In the genomic region with DNA sequence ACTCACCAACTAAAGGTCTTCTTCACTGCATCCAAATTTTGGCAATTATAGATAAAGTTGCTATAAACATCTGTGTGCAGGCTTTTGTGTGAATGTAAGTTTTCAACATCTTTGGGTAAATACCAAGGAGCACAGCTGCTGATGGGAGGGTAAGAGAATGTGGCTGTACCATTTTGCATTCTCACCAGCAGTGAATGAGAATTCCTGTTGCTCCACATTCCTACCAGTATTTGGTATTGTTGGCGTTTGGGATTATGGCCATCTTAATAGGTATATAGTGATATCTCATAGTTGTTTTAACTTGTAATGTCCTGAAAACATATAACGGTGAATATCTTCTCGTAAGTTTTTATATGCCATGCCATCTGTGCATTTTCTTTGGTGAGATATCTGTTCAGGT, we compare ENCODE assay signal across 21 cellular contexts.
DNase-seq lines count a peak whose midpoint lies in the region; ATAC-seq and TF ChIP-seq lines count a peak whose summit lies in the region.
"Had no signal": no experiment of that assay in that cellular context is flagged by ENCODE, and none has a peak within 500 bp of the region (broad histone marks: within the 10 kb centered on the region; RNA-seq: fewer than 3 reads in every experiment).

No MANE protein-coding gene starts in this region.

- H3K4me1 ChIP-seq in GM23338 (ENCODE audit: insufficient read depth) (no peaks in the 10 kb centered on the region), trophoblast cell (ENCODE audit: control insufficient read depth in 1 of 2, insufficient read depth in 2 of 2, low read length in 2 of 2) (peaks cover 3% of the 10 kb centered on the region in 2 experiments)
- H3K4me1 ChIP-seq: BE2C had no signal

- no peak overlapping the region for H3K4ac ChIP-seq in trophoblast cell (ENCODE audit: low read depth, low read length)

- H3K36me3 ChIP-seq in GM23338 (ENCODE audit: insufficient read depth) (no peaks in the 10 kb centered on the region), trophoblast cell (ENCODE audit: control insufficient read depth in 1 of 2, insufficient read depth in 2 of 2, low read length in 2 of 2) (peaks cover 0 to 4% of the 10 kb centered on the region in 2 experiments)
- H3K36me3 ChIP-seq: BE2C had no signal

- DNase-seq in GM23338 (ENCODE audit: low spot score) (peak; percentile 11), T-helper 17 cell (no peak), epithelial cell of esophagus (ENCODE audit: low read depth) (peak; percentile 11), trophoblast cell (peak; percentile 48 to 91), H4 (ENCODE audit: low spot score) (no peak), AML-193 (lab: John Stamatoyannopoulos, UW) (no peak)
- no peak for DNase-seq in activated CD4-positive, alpha-beta memory T cell treated with anti-CD3 and anti-CD28 coated beads, Interleukin-2, amount 10 ng/mL, durations not matched to agents 7 days and 5 days
- DNase-seq: BE2C; CD4-positive, alpha-beta T cell; CD8-positive, alpha-beta memory T cell; DMS 273 treated with DMSO at 0.1 percent for 48 hours; DMS79; EL; GF-D8; GM23248; H7; HCEC 1CT had no signal

- H3K4me2 ChIP-seq in GM23338 (no peak overlapping the region), trophoblast cell (ENCODE audit: low read length) (no peak overlapping the region)
- H3K4me2 ChIP-seq: BLaER1 treated with 17β-estradiol and CSF1 and Interleukin-3, amounts not matched to agents 10 nM and 100 nM had no signal

- no peak overlapping the region for H2AFZ ChIP-seq in GM23338
- H2AFZ ChIP-seq in trophoblast cell (ENCODE audit: insufficient read depth, low read length, poor library complexity): no peak overlapping the region
- H2AFZ ChIP-seq: GM23248 had no signal

- no peaks in the 10 kb centered on the region for H3K9me3 Mint-ChIP-seq in GM23338
- H3K9me3 Mint-ChIP-seq in activated CD4-positive, alpha-beta memory T cell treated with anti-CD3 and anti-CD28 coated beads, Interleukin-2, amount 10 ng/mL, durations not matched to agents 7 days and 5 days: no peaks in the 10 kb centered on the region
- H3K9me3 Mint-ChIP-seq: CD4-positive, alpha-beta T cell; CD8-positive, alpha-beta memory T cell had no signal

- POLR2A ChIA-PET in activated CD4-positive, alpha-beta memory T cell treated with anti-CD3 and anti-CD28 coated beads, Interleukin-2, amount 10 ng/mL, durations not matched to agents 7 days and 5 days (lab: Charles Lee): no interaction called here

- no peak overlapping the region for H4K91ac ChIP-seq in trophoblast cell (ENCODE audit: low read depth, low read length)

- H2BK120ac ChIP-seq in trophoblast cell (ENCODE audit: insufficient read depth, low read length, poor library complexity): no peak overlapping the region

- H3K9me3 ChIP-seq in T-helper 17 cell (ENCODE audit: control insufficient read depth, low read length, poor library complexity, severe bottlenecking) (no peaks in the 10 kb centered on the region), trophoblast cell (ENCODE audit: insufficient read depth, low read depth, low read length) (no peaks in the 10 kb centered on the region)
- H3K9me3 ChIP-seq: BE2C; BLaER1 treated with 17β-estradiol and CSF1 and Interleukin-3, amounts not matched to agents 10 nM and 100 nM had no signal

- no peaks in the 10 kb centered on the region; the same call in 1 of the 2 replicates for H4K20me1 ChIP-seq in GM23338 (replicated peaks; ENCODE audit: insufficient read depth)

- TF ChIP-seq CTCF in GM23338 (conservative IDR thresholded peaks at IDR 0.05; ENCODE audit: low read depth in 2 of 2): no peak
- TF ChIP-seq CTCF in epithelial cell of esophagus (IDR thresholded peaks at IDR 0.05; ENCODE audit: insufficient read depth, low read depth, low read length, missing control alignments): no peak

- no peaks in the 10 kb centered on the region for H3K27me3 ChIP-seq in GM23338 (ENCODE audit: insufficient read depth)
- H3K27me3 ChIP-seq in trophoblast cell (ENCODE audit: insufficient read depth, low read length): no peaks in the 10 kb centered on the region
- H3K27me3 ChIP-seq: BE2C; BLaER1 treated with 17β-estradiol and CSF1 and Interleukin-3, amounts not matched to agents 10 nM and 100 nM had no signal

- no peaks in the 10 kb centered on the region for H3K9me2 ChIP-seq in GM23338 (ENCODE audit: insufficient read depth)

- H3K4me1 Mint-ChIP-seq in GM23338: no peaks in the 10 kb centered on the region; the same call in 2 of the 3 replicates
- peaks cover 19% of the 10 kb centered on the region for H3K4me1 Mint-ChIP-seq in T-helper 17 cell
- H3K4me1 Mint-ChIP-seq in activated CD4-positive, alpha-beta memory T cell treated with anti-CD3 and anti-CD28 coated beads, Interleukin-2, amount 10 ng/mL, durations not matched to agents 7 days and 5 days: peaks cover 2% of the 10 kb centered on the region
- H3K4me1 Mint-ChIP-seq: CD14-positive monocyte had no signal

- no peak overlapping the region for H3K4me3 ChIP-seq in GM23338
- H3K4me3 ChIP-seq in epithelial cell of esophagus (ENCODE audit: low read length): no peak overlapping the region
- H3K4me3 ChIP-seq in trophoblast cell (ENCODE audit: low read depth, low read length): no peak overlapping the region
- H3K4me3 ChIP-seq: BLaER1 treated with 17β-estradiol and CSF1 and Interleukin-3, amounts not matched to agents 10 nM and 100 nM; GM23248 had no signal

- H3K18ac ChIP-seq in trophoblast cell (ENCODE audit: low read length): no peak overlapping the region

- no peaks in the 10 kb centered on the region for H3K79me1 ChIP-seq in trophoblast cell (ENCODE audit: low read length)

- no peak overlapping the region for H3K14ac ChIP-seq in trophoblast cell (ENCODE audit: low read length)

- no peak overlapping the region for H3K23ac ChIP-seq in trophoblast cell (ENCODE audit: low read length)

- no peak overlapping the region for H3K4me3 Mint-ChIP-seq in GM23338
- no peak overlapping the region for H3K4me3 Mint-ChIP-seq in T-helper 17 cell
- H3K4me3 Mint-ChIP-seq in activated CD4-positive, alpha-beta memory T cell treated with anti-CD3 and anti-CD28 coated beads, Interleukin-2, amount 10 ng/mL, durations not matched to agents 7 days and 5 days: no peak overlapping the region
- H3K4me3 Mint-ChIP-seq: CD14-positive monocyte; CD4-positive, alpha-beta T cell; CD8-positive, alpha-beta memory T cell had no signal

- no peak overlapping the region for H4K8ac ChIP-seq in trophoblast cell (ENCODE audit: low read depth, low read length)

- no peak overlapping the region for H4K12ac ChIP-seq in trophoblast cell (ENCODE audit: low read depth, low read length)

- no peak overlapping the region for H2AK5ac ChIP-seq in trophoblast cell (ENCODE audit: low read length)

- H2BK5ac ChIP-seq in trophoblast cell (ENCODE audit: low read depth, low read length, poor library complexity): no peak overlapping the region

- ATAC-seq in GM23338 (no peak), T-helper 17 cell (no peak), GM18870 (IDR thresholded peaks at IDR 0.05; ENCODE audit: unreplicated experiment) (no peak)

- CTCF ChIA-PET in activated CD4-positive, alpha-beta memory T cell treated with anti-CD3 and anti-CD28 coated beads, Interleukin-2, amount 10 ng/mL, durations not matched to agents 7 days and 5 days (lab: Charles Lee): no interaction called here

- no CpG with 5 or more reads among the region's 3 CpGs for WGBS in trophoblast cell (ENCODE audit: extremely low coverage, insufficient coverage, insufficient read length)

- H3K79me2 ChIP-seq in GM23338 (replicated peaks; ENCODE audit: insufficient read depth) (no peaks in the 10 kb centered on the region), trophoblast cell (ENCODE audit: control insufficient read depth, insufficient read depth, low read length, poor library complexity) (no peaks in the 10 kb centered on the region)

- no peak overlapping the region for H3K9ac ChIP-seq in trophoblast cell (ENCODE audit: low read length)
- H3K9ac ChIP-seq: BLaER1 treated with 17β-estradiol and CSF1 and Interleukin-3, amounts not matched to agents 10 nM and 100 nM; GM23248 had no signal

- H3K36me3 Mint-ChIP-seq in GM23338 (ENCODE audit: low read depth) (peaks cover 7% of the 10 kb centered on the region; the same call in 1 of the 3 replicates), T-helper 17 cell (ENCODE audit: low read depth) (peaks cover 3% of the 10 kb centered on the region)
- H3K36me3 Mint-ChIP-seq in activated CD4-positive, alpha-beta memory T cell treated with anti-CD3 and anti-CD28 coated beads, Interleukin-2, amount 10 ng/mL, durations not matched to agents 7 days and 5 days (ENCODE audit: low read depth): peaks cover 15% of the 10 kb centered on the region

- no peak overlapping the region for H3K27ac ChIP-seq in GM23338 (ENCODE audit: low read depth)
- H3K27ac ChIP-seq in trophoblast cell (ENCODE audit: low read depth, low read length): no peak overlapping the region
- H3K27ac ChIP-seq: 22Rv1; BLaER1 treated with 17β-estradiol and CSF1 and Interleukin-3, amounts not matched to agents 10 nM and 100 nM; GM23248 had no signal

- H3K27ac Mint-ChIP-seq in GM23338 (no peak overlapping the region), T-helper 17 cell (peak overlapping the region; percentile 74)
- H3K27ac Mint-ChIP-seq in activated CD4-positive, alpha-beta memory T cell treated with anti-CD3 and anti-CD28 coated beads, Interleukin-2, amount 10 ng/mL, durations not matched to agents 7 days and 5 days: no peak overlapping the region
- H3K27ac Mint-ChIP-seq: CD4-positive, alpha-beta T cell had no signal

- H3K27me3 Mint-ChIP-seq in GM23338 (ENCODE audit: insufficient read depth, low read depth, poor library complexity) (no peaks in the 10 kb centered on the region), T-helper 17 cell (no peaks in the 10 kb centered on the region)
- H3K27me3 Mint-ChIP-seq in activated CD4-positive, alpha-beta memory T cell treated with anti-CD3 and anti-CD28 coated beads, Interleukin-2, amount 10 ng/mL, durations not matched to agents 7 days and 5 days: no peaks in the 10 kb centered on the region
- H3K27me3 Mint-ChIP-seq: CD4-positive, alpha-beta T cell; CD8-positive, alpha-beta memory T cell had no signal

- no peak overlapping the region for H2BK12ac ChIP-seq in trophoblast cell (ENCODE audit: low read length)

- H3F3A ChIP-seq in GM23338 (replicated peaks; ENCODE audit: low read depth): no peaks in the 10 kb centered on the region

TF ChIP-seq in GM23338, 12 proteins besides CTCF, POLR2A, EP300 and RAD21:
- TF ChIP-seq CREB1 (CRISPR knock-in tag; IDR thresholded peaks at IDR 0.05; ENCODE audit: low read depth): no peak
- no peak for TF ChIP-seq NANOG (IDR thresholded peaks at IDR 0.05; ENCODE audit: borderline replicate concordance)
TF ChIP-seq in GM23338: peak in this region for 0.

Comparison
In these comparisons a context has a peak if more than half of its experiments do, and no peak if none do; other contexts are left out.
1. DNase-seq: peak in GM23338 (single experiment), epithelial cell of esophagus (single experiment) and trophoblast cell (2 of 2); none in T-helper 17 cell (0 of 3), H4 (single experiment), AML-193 (0 of 2) and activated CD4-positive, alpha-beta memory T cell treated with anti-CD3 and anti-CD28 coated beads, Interleukin-2, amount 10 ng/mL, durations not matched to agents 7 days and 5 days (single experiment).